1 cellular context compared by ENCODE assay signal in genomic region chr11:121054266-121054665, GRCh38.
TF ChIP-seq lines count a peak whose summit lies in the region.

No MANE protein-coding gene starts in this region.

TF ChIP-seq in HepG2, 621 proteins besides CTCF, POLR2A, EP300 and RAD21:
- TF ChIP-seq ZNF784 (CRISPR knock-in tag; IDR thresholded peaks at IDR 0.05; ENCODE audit: borderline replicate concordance) (no peak), ZNF468 (CRISPR knock-in tag; IDR thresholded peaks at IDR 0.05) (no peak), ZNF629 (CRISPR knock-in tag; conservative IDR thresholded peaks at IDR 0.05) (peak; percentile 76), ARNT (IDR thresholded peaks at IDR 0.05) (no peak), ZFP90 (CRISPR knock-in tag; IDR thresholded peaks at IDR 0.05; ENCODE audit: borderline replicate concordance) (no peak)
TF ChIP-seq in HepG2: peak in this region for 1.
